In genomic region chr10:59729167-59729566, GRCh38 we compare ENCODE assay signal across 3 cellular contexts.
TF ChIP-seq lines count a peak whose summit lies in the region.
"Not testable (repeated sequence)": the region's sequence is repeated elsewhere in the genome, so short reads cannot be mapped to it uniquely, and the experiment has no call there.

No MANE protein-coding gene starts in this region.

TF ChIP-seq in HEK293, 187 proteins besides CTCF, POLR2A, EP300 and RAD21:
- TF ChIP-seq, protein P1, sequence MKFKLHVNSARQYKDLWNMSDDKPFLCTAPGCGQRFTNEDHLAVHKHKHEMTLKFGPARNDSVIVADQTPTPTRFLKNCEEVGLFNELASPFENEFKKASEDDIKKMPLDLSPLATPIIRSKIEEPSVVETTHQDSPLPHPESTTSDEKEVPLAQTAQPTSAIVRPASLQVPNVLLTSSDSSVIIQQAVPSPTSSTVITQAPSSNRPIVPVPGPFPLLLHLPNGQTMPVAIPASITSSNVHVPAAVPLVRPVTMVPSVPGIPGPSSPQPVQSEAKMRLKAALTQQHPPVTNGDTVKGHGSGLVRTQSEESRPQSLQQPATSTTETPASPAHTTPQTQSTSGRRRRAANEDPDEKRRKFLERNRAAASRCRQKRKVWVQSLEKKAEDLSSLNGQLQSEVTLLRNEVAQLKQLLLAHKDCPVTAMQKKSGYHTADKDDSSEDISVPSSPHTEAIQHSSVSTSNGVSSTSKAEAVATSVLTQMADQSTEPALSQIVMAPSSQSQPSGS (tag by site-specific recombination; IDR thresholded peaks at IDR 0.05; ENCODE audit: low read depth) = peak; percentile 65; the same call in 1 of the 2 replicates

TF ChIP-seq in K562, 482 proteins besides CTCF, POLR2A, EP300 and RAD21:
- TF ChIP-seq ATF7 (IDR thresholded peaks at IDR 0.05) (peak; percentile 55; the same call in 1 of the 2 replicates), ZNF583 (CRISPR knock-in tag; IDR thresholded peaks at IDR 0.05) (0 out of 2 replicates have a peak, but pooled peaks have one; percentile 25), ZFX (CRISPR knock-in tag; IDR thresholded peaks at IDR 0.05) (0 out of 2 replicates have a peak, but pooled peaks have one; percentile 26), HMBOX1 (IDR thresholded peaks at IDR 0.05) (peak; percentile 84)

TF ChIP-seq in HepG2, 621 proteins besides CTCF, POLR2A, EP300 and RAD21:
- TF ChIP-seq ATF7 (IDR thresholded peaks at IDR 0.05) = peak; percentile 67
- not testable (repeated sequence) for TF ChIP-seq ATF7 (CRISPR knock-in tag; IDR thresholded peaks at IDR 0.05)
